In the genomic region with DNA sequence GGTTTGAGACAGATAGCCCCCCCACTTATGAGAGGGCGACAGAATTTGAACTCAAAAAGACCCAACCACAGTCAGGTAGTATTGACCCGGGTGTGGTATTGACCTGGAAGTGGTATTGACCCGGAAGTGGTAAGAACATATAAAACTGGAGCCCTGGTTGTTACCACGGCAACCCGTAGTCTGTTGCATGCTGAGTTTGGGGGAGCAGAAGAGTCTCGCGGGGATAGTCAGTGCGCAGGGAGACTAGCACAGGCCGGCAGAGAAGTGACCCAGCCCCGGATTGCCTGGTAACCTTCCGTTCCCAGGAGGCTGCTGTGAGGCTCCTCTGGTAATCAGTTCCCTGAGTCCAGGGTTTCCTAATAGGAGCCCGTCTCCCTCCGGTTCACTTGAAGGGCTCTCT, we compare ENCODE assay signal across 24 cellular contexts.
DNase-seq lines count a peak whose midpoint lies in the region; ATAC-seq and TF ChIP-seq lines count a peak whose summit lies in the region.
"Had no signal": no experiment of that assay in that cellular context is flagged by ENCODE, and none has a peak within 500 bp of the region (broad histone marks: within the 10 kb centered on the region; RNA-seq: fewer than 3 reads in every experiment).

No MANE protein-coding gene starts in this region.

- H3K27ac ChIP-seq in mammary epithelial cell (ENCODE audit: insufficient read depth, low read depth, low read length) (no peak overlapping the region), gastroesophageal sphincter (peak overlapping the region in 3 of 4 donors; percentile 12 to 79 (median 78)), testis (no peak overlapping the region)
- H3K27ac ChIP-seq: foreskin keratinocyte had no signal

- H3K9ac ChIP-seq in mammary epithelial cell (ENCODE audit: insufficient read depth, low read length): no peak overlapping the region

- H3K4me1 ChIP-seq in mammary epithelial cell (ENCODE audit: insufficient read depth, low read length) (peaks cover 20% of the 10 kb centered on the region), gastroesophageal sphincter (peaks cover 9 to 51% (median 31%) of the 10 kb centered on the region in 3 donors), testis (peaks cover 34% of the 10 kb centered on the region)

- 97% methylated on average over 11 of the region's 13 CpGs for WGBS in mammary epithelial cell (ENCODE audit: low coverage, missing lambda C conversion rate)
- 78 to 86% methylated on average over 4 to 8 of the region's 13 CpGs for WGBS in gastroesophageal sphincter (ENCODE audit: low coverage in 1 of 2), 2 donors
- WGBS in testis, 2 donors: 59 to 60% methylated on average over 11 to 13 of the region's 13 CpGs

- H3K27me3 Mint-ChIP-seq in MCF 10A (ENCODE audit: insufficient read depth, unreplicated experiment): no peaks in the 10 kb centered on the region

- DNase-seq in MCF 10A (ENCODE audit: unreplicated experiment): no peak
- DNase-seq in mammary epithelial cell: no peak
- peak; percentile 63 for DNase-seq in RPMI8226
- DNase-seq in testis: no peak
- no peak for DNase-seq in cerebellar cortex (ENCODE audit: low spot score)
- no peak for DNase-seq in NCI-H2081 (lab: John Stamatoyannopoulos, UW)
- DNase-seq: activated naive CD4-positive, alpha-beta T cell; activated T-cell treated with anti-CD3 and anti-CD28 coated beads, Interleukin-2, amount 50 U/mL, for 1 hour; amygdala; caudate nucleus; DMS153; erythroblast; foreskin keratinocyte; MG63; NCI-H146; occipital lobe; PC-3; retina; SHP77 treated with DMSO at 0.1 percent for 48 hours; stimulated activated CD4-positive, alpha-beta T cell treated with anti-CD3 and anti-CD28 coated beads, Interleukin-15, amount 100 ng/mL, for 24 hours had no signal

- peak overlapping the region; percentile 49 for H3K27ac Mint-ChIP-seq in MCF 10A (ENCODE audit: low read depth, unreplicated experiment)

- no peaks in the 10 kb centered on the region for H3K9me3 Mint-ChIP-seq in MCF 10A (ENCODE audit: unreplicated experiment)

- no peak overlapping the region for H3K4me3 ChIP-seq in mammary epithelial cell (replicated peaks in 1 of 3; ENCODE audit: insufficient read depth in 1 of 3, low read depth in 2 of 3, low read length in 3 of 3)
- no peak overlapping the region for H3K4me3 ChIP-seq in gastroesophageal sphincter
- peak overlapping the region; percentile 31 to 36 for H3K4me3 ChIP-seq in testis
- H3K4me3 ChIP-seq: HAP-1, lung, MG63 had no signal

- dilution Hi-C loops in mammary epithelial cell (cut with HindIII; ENCODE audit: low sequenced_read_pairs): loop anchor here (5.0 kb wide), 1 partner anchor 45 kb away; no protein-coding TSS in a partner anchor

- TF ChIP-seq CTCF in MCF 10A (IDR thresholded peaks at IDR 0.05; ENCODE audit: unreplicated experiment) (no peak), mammary epithelial cell (conservative IDR thresholded peaks at IDR 0.05 in 1 of 2, IDR thresholded peaks at IDR 0.05 in 1 of 2; ENCODE audit: extremely low read depth in 1 of 2, insufficient read depth in 1 of 2, low read depth in 1 of 2, low read length in 2 of 2) (no peak), gastroesophageal sphincter (IDR thresholded peaks at IDR 0.05) (no peak), testis (IDR thresholded peaks at IDR 0.05) (no peak)

- H3K4me3 Mint-ChIP-seq in MCF 10A (ENCODE audit: unreplicated experiment): no peak overlapping the region

- no TSS peak for BruUV-seq in MCF 10A (replicated peaks; lab: Mats Ljungman, UMichigan)
- BruUV-seq in mammary epithelial cell (replicated peaks; lab: Mats Ljungman, UMichigan): no TSS peak

- H2AFZ ChIP-seq in mammary epithelial cell (ENCODE audit: low read depth, low read length): no peak overlapping the region

- peaks cover 24% of the 10 kb centered on the region for H3K4me1 Mint-ChIP-seq in MCF 10A (ENCODE audit: insufficient read depth, unreplicated experiment)

- H3K36me3 ChIP-seq in mammary epithelial cell (ENCODE audit: insufficient read depth, low read length) (no peaks in the 10 kb centered on the region), gastroesophageal sphincter (no peaks in the 10 kb centered on the region), testis (ENCODE audit: low read depth, missing control alignments) (no peaks in the 10 kb centered on the region)
- H3K36me3 ChIP-seq: HAP-1, MG63 had no signal

- no peaks in the 10 kb centered on the region for H3K79me2 ChIP-seq in mammary epithelial cell (ENCODE audit: insufficient read depth, low read length)

- no peaks in the 10 kb centered on the region for H3K9me3 ChIP-seq in mammary epithelial cell (replicated peaks; ENCODE audit: insufficient read depth, low read length)
- H3K9me3 ChIP-seq in gastroesophageal sphincter: no peaks in the 10 kb centered on the region
- H3K9me3 ChIP-seq in testis: no peaks in the 10 kb centered on the region
- H3K9me3 ChIP-seq: HAP-1, MG63 had no signal

- intact Hi-C loops in MCF 10A (cut with micrococcal nuclease): no loop called here
- intact Hi-C loops in mammary epithelial cell (cut with micrococcal nuclease): no loop called here
- intact Hi-C loops in testis (cut with DNase I; ENCODE audit: low total_unique reads): no loop called here

- POLR2A ChIA-PET in MCF 10A (lab: Yijun Ruan, JAX): interaction anchor here (3.2 to 3.4 kb wide), 2 partner anchors 23 to 190 kb away, joined by 20 read pairs; a partner anchor contains a TSS

- H3K36me3 Mint-ChIP-seq in MCF 10A (ENCODE audit: insufficient read depth, unreplicated experiment): no peaks in the 10 kb centered on the region

- no peaks in the 10 kb centered on the region for H3K27me3 ChIP-seq in mammary epithelial cell (ENCODE audit: insufficient read depth, low read length)
- H3K27me3 ChIP-seq in gastroesophageal sphincter: no peaks in the 10 kb centered on the region
- H3K27me3 ChIP-seq in testis: no peaks in the 10 kb centered on the region
- H3K27me3 ChIP-seq: MG63 had no signal

- no peak for TF ChIP-seq EP300 in gastroesophageal sphincter (IDR thresholded peaks at IDR 0.05)

- TF ChIP-seq POLR2A in gastroesophageal sphincter (IDR thresholded peaks at IDR 0.05) (no peak), testis (IDR thresholded peaks at IDR 0.05) (no peak)

- CTCF ChIA-PET in MCF 10A (lab: Yijun Ruan, JAX): interaction anchor here (1.1 to 1.2 kb wide), 3 partner anchors 15 to 190 kb away, joined by 3 to 4 read pairs (median 3); a partner anchor contains a TSS
- CTCF ChIA-PET in mammary epithelial cell (lab: Charles Lee; ENCODE audit: low non-redundant PET): no interaction called here

- no peaks in the 10 kb centered on the region for H4K20me1 ChIP-seq in mammary epithelial cell (ENCODE audit: insufficient read depth, low read length)

- in situ Hi-C loops in mammary epithelial cell (cut with MboI; ENCODE audit: low sequenced_read_pairs in 2 of 2): no loop called here

- ATAC-seq in gastroesophageal sphincter (no peak), GM21717 (IDR thresholded peaks at IDR 0.05; ENCODE audit: unreplicated experiment) (no peak)
- ATAC-seq: foreskin keratinocyte, PC-3 had no signal

- H3K4me2 ChIP-seq in mammary epithelial cell (ENCODE audit: insufficient read depth, low read depth, low read length): no peak overlapping the region

Comparison
In these comparisons a context has a peak if more than half of its experiments do, and no peak if none do; other contexts are left out.
1. H3K27ac ChIP-seq: peak in gastroesophageal sphincter (3 of 4); none in mammary epithelial cell (single experiment) and testis (0 of 2).
2. H3K4me3 ChIP-seq: peak in testis (2 of 2); none in mammary epithelial cell (0 of 3) and gastroesophageal sphincter (0 of 2).